9 cellular contexts compared by ENCODE assay signal in genomic region chr19:10501971-10502523, GRCh38. TPM values are rescaled to one million over a fixed set of nuclear protein-coding genes. Genes with fewer than 3 reads are reported as not detected.
DNase-seq lines count a peak whose midpoint lies in the region; ATAC-seq, FAIRE-seq and TF ChIP-seq lines count a peak whose summit lies in the region.
"Had no signal": no experiment of that assay in that cellular context is flagged by ENCODE, and none has a peak within 500 bp of the region (broad histone marks: within the 10 kb centered on the region; RNA-seq: fewer than 3 reads in every experiment).

No MANE protein-coding gene starts in this region.

- BruUV-seq in HepG2 (replicated peaks; lab: Mats Ljungman, UMichigan): TSS peak; percentile 71

- H3K27ac Mint-ChIP-seq in dendritic cell treated with granulocyte-macrophage colony-stimulating factor and Interleukin-4, amounts not matched to agents 40 ng/mL and 50 ng/mL, for 4 days: peak overlapping the region; percentile 94

- ATAC-seq in HepG2: peak; percentile 32

- H2AFZ ChIP-seq in Loucy (ENCODE audit: low read length) (peak overlapping the region; percentile 86), HepG2 (ENCODE audit: low read length) (no peak overlapping the region)

- no peak for TF ChIP-seq CTCF in Loucy (conservative IDR thresholded peaks at IDR 0.05; ENCODE audit: low read length)
- TF ChIP-seq CTCF in HepG2 (CRISPR knock-in tag; IDR thresholded peaks at IDR 0.05): peak; percentile 3; the same call in 1 of the 2 replicates

- H3K9ac ChIP-seq in Loucy (ENCODE audit: low read depth, low read length, poor library complexity, severe bottlenecking) (peak overlapping the region; percentile 99), HepG2 (ENCODE audit: insufficient read depth, low read depth, low read length) (peak overlapping the region; percentile 99)

- no peak; the same call in 1 of the 2 replicates for TF ChIP-seq RAD21 in HepG2 (CRISPR knock-in tag; IDR thresholded peaks at IDR 0.05)

- peaks cover 49% of the 10 kb centered on the region for H3K36me3 Mint-ChIP-seq in dendritic cell treated with granulocyte-macrophage colony-stimulating factor and Interleukin-4, amounts not matched to agents 40 ng/mL and 50 ng/mL, for 4 days (ENCODE audit: low read depth)

- FAIRE-seq in H54 (lab: Jason Lieb, UNC) (no peak), HepG2 (lab: Jason Lieb, UNC) (no peak)
- FAIRE-seq: G401.6 had no signal

- H3K4me1 Mint-ChIP-seq in dendritic cell treated with granulocyte-macrophage colony-stimulating factor and Interleukin-4, amounts not matched to agents 40 ng/mL and 50 ng/mL, for 4 days (ENCODE audit: low read depth): peaks cover 47% of the 10 kb centered on the region

- H3K79me2 ChIP-seq in Loucy (ENCODE audit: insufficient read depth, low read length) (peaks cover 68% of the 10 kb centered on the region), HepG2 (ENCODE audit: insufficient read depth, low read length) (peaks cover 42% of the 10 kb centered on the region)

- H3K27me3 Mint-ChIP-seq in dendritic cell treated with granulocyte-macrophage colony-stimulating factor and Interleukin-4, amounts not matched to agents 40 ng/mL and 50 ng/mL, for 4 days: no peaks in the 10 kb centered on the region

- H3K36me3 ChIP-seq in Loucy (ENCODE audit: insufficient read depth, low read length) (peaks cover 23% of the 10 kb centered on the region; the same call in 1 of the 2 replicates), HepG2 (replicated peaks in 1 of 2; ENCODE audit: control insufficient read depth in 1 of 2, insufficient read depth in 2 of 2, low read length in 2 of 2) (peaks cover 16 to 23% of the 10 kb centered on the region in 2 experiments)

- peak overlapping the region; percentile 84 for H3K4me3 Mint-ChIP-seq in dendritic cell treated with granulocyte-macrophage colony-stimulating factor and Interleukin-4, amounts not matched to agents 40 ng/mL and 50 ng/mL, for 4 days

- POLR2A ChIA-PET in HepG2 (lab: Yijun Ruan, JAX): interaction anchor here (1.0 kb wide), 1 partner anchor 8 kb away, joined by 5 read pairs; no protein-coding TSS in a partner anchor

- TF ChIP-seq POLR2A in H54 (IDR thresholded peaks at IDR 0.05; ENCODE audit: low read depth, low read length): peak; percentile 13; the same call in 1 of the 2 replicates
- TF ChIP-seq POLR2A in HepG2 (IDR thresholded peaks at IDR 0.05; ENCODE audit: insufficient read depth in 1 of 2, low read depth in 2 of 2, low read length in 2 of 2): peak in 1 of 2 experiments; percentile 3; a peak in 1 of 4 replicates

- H3F3A ChIP-seq in Loucy (ENCODE audit: low read depth): no peaks in the 10 kb centered on the region

- H3K9me2 ChIP-seq in Loucy (replicated peaks; ENCODE audit: low read depth, low read length): no peaks in the 10 kb centered on the region

- TF ChIP-seq EP300 in HepG2 (IDR thresholded peaks at IDR 0.05; ENCODE audit: low read depth in 2 of 2, low read length in 2 of 2) (no peak), HepG2 (CRISPR knock-in tag; IDR thresholded peaks at IDR 0.05; ENCODE audit: borderline replicate concordance) (no peak)

- peak in 2 of 3 experiments; percentile 85 to 89 for DNase-seq in NCI-H1417 (lab: John Stamatoyannopoulos, UW)
- no peak for DNase-seq in NCI-H1417 treated with DMSO at 0.1 percent for 48 hours (lab: John Stamatoyannopoulos, UW)
- DNase-seq in H54 (ENCODE audit: insufficient read length, low spot score): peak; percentile 61
- peak; percentile 21 for DNase-seq in activated CD4-positive, alpha-beta T cell treated with anti-CD3 and anti-CD28 coated beads for 1 hour
- peak; percentile 33 for DNase-seq in HepG2 (ENCODE audit: low spot score)
- DNase-seq in stimulated activated CD4-positive, alpha-beta T cell treated with anti-CD3 and anti-CD28 coated beads, Interleukin-4, amount 100 ng/mL, for 48 hours (ENCODE audit: low read depth in 2 of 2): peak; percentile 29 to 38

- H3K9me3 Mint-ChIP-seq in dendritic cell treated with granulocyte-macrophage colony-stimulating factor and Interleukin-4, amounts not matched to agents 40 ng/mL and 50 ng/mL, for 4 days: no peaks in the 10 kb centered on the region

- H3K4me1 ChIP-seq in Loucy (ENCODE audit: insufficient read depth, low read length, poor library complexity, severe bottlenecking) (peaks cover 44% of the 10 kb centered on the region), HepG2 (ENCODE audit: insufficient read depth, low read length) (peaks cover 51% of the 10 kb centered on the region)

- CTCF ChIA-PET in HepG2 (lab: Yijun Ruan, JAX; ENCODE audit: low intra/inter-chr PET ratio, low total read pairs): no interaction called here

- 9% methylated on average over 5 of the region's 35 CpGs for WGBS in HepG2 (ENCODE audit: low lambda C conversion rate)

- H3K4me3 ChIP-seq in Loucy (ENCODE audit: low read length, poor library complexity, severe bottlenecking) (peak overlapping the region; percentile 83), HepG2 (replicated peaks in 1 of 3; ENCODE audit: insufficient read depth in 1 of 3, low read depth in 2 of 3, low read length in 3 of 3) (peak overlapping the region; percentile 88 to 97 (median 94))

- peaks cover 6% of the 10 kb centered on the region for H3K27me3 ChIP-seq in Loucy (ENCODE audit: insufficient read depth, low read length, poor library complexity, severe bottlenecking)
- no peaks in the 10 kb centered on the region for H3K27me3 ChIP-seq in HepG2 (ENCODE audit: control insufficient read depth in 1 of 2, insufficient read depth in 2 of 2, low read length in 2 of 2)

- H3K4me2 ChIP-seq in Loucy (ENCODE audit: low read depth, low read length, poor library complexity, severe bottlenecking): peak overlapping the region; percentile 95
- H3K4me2 ChIP-seq in HepG2 (ENCODE audit: low read depth, low read length): peak overlapping the region; percentile 97

- H3K27ac ChIP-seq in HepG2 (ENCODE audit: extremely low read length, insufficient read depth, low read length): peak overlapping the region; percentile 97

- intact Hi-C loops in dendritic cell treated with granulocyte-macrophage colony-stimulating factor and Interleukin-4, amounts not matched to agents 40 ng/mL and 50 ng/mL, for 4 days (cut with micrococcal nuclease): loop anchor here (2.0 to 10.0 kb wide), 2 partner anchors 67 to 193 kb away; partner anchors contain the start of gene CDKN2D
- intact Hi-C loops in HepG2 (cut with micrococcal nuclease; ENCODE audit: unreplicated experiment): loop anchor here (2.0 kb wide), 1 partner anchor 15 kb away; no protein-coding TSS in a partner anchor

- no peaks in the 10 kb centered on the region for H3K9me3 ChIP-seq in Loucy (ENCODE audit: insufficient read depth, low read depth, low read length)
- H3K9me3 ChIP-seq in HepG2 (ENCODE audit: low read length): no peaks in the 10 kb centered on the region

- in situ Hi-C loops in HepG2 (cut with HindIII; ENCODE audit: extremely low pct_ligation_motif_present, low pct_unique_long_range_greater_than_20kb): no loop called here

- H4K20me1 ChIP-seq in Loucy (ENCODE audit: insufficient read depth, low read length, poor library complexity, severe bottlenecking): peaks cover 31% of the 10 kb centered on the region
- no peaks in the 10 kb centered on the region for H4K20me1 ChIP-seq in HepG2 (ENCODE audit: insufficient read depth, low read length)

RNA-seq across cellular contexts. Expression of gene KEAP1, which starts 1.1 kb away (rescaled TPM):
- 72.9 and 75.5 TPM in 2 replicates for total RNA-seq in HepG2 (2016; rRNA removed; fragmentation: Illumina TruSeq; extraction: Trizol)
- 37.8 and 38.2 TPM in 2 replicates for total RNA-seq in HepG2 (2016; cell fraction: cytosol; rRNA removed; fragmentation: Illumina TruSeq; extraction: Trizol; ENCODE audit: low read depth)
- 60.9 and 73.7 TPM in 2 replicates for total RNA-seq in HepG2 (2016; cell fraction: insoluble cytoplasmic fraction; rRNA removed; fragmentation: Illumina TruSeq; extraction: Trizol)
- total RNA-seq in HepG2 (2016; cell fraction: membrane; rRNA removed; fragmentation: Illumina TruSeq; extraction: Trizol): 75.5 and 78.9 TPM in 2 replicates
- total RNA-seq in HepG2 (2016; cell fraction: nucleus; rRNA removed; fragmentation: Illumina TruSeq; extraction: Trizol): 35.4 and 45.7 TPM in 2 replicates
- polyA plus RNA-seq in HepG2 (2011; rRNA removed): 56.7 and 72.4 TPM in 2 replicates
- polyA plus RNA-seq in HepG2 (2011; cell fraction: cytosol; rRNA removed): 40.4 and 55.8 TPM in 2 replicates
- 51.5 and 70.2 TPM in 2 replicates for polyA plus RNA-seq in HepG2 (2011; cell fraction: nucleus; rRNA removed)
- 46.5 and 50.3 TPM in 2 replicates for polyA plus RNA-seq in HepG2 (2012)
- polyA plus RNA-seq in HepG2 (2016; cell fraction: cytosol; fragmentation: Illumina TruSeq; extraction: Trizol; ENCODE audit: low read depth): 24.3 and 29.7 TPM in 2 replicates
- 71.7 and 84.0 TPM in 2 replicates for polyA plus RNA-seq in HepG2 (2016; cell fraction: insoluble cytoplasmic fraction; fragmentation: Illumina TruSeq; extraction: Trizol; ENCODE audit: low read depth)
- 56.3 and 60.2 TPM in 2 replicates for polyA plus RNA-seq in HepG2 (2016; cell fraction: membrane; fragmentation: Illumina TruSeq; extraction: Trizol; ENCODE audit: low read depth)
- 62.2 and 71.4 TPM in 2 replicates for polyA plus RNA-seq in HepG2 (2016; cell fraction: nucleus; fragmentation: Illumina TruSeq; extraction: Trizol; ENCODE audit: insufficient read depth, low read depth)
- 113 and 248 TPM in 2 replicates for polyA minus RNA-seq in HepG2 (2011; rRNA and poly(A)+ RNA removed; ENCODE audit: low replicate concordance)
- polyA minus RNA-seq in HepG2 (2011; cell fraction: cytosol; rRNA and poly(A)+ RNA removed): 40.0 and 43.1 TPM in 2 replicates
- 24.3 and 29.7 TPM in 2 replicates for polyA minus RNA-seq in HepG2 (2011; cell fraction: nucleus; rRNA and poly(A)+ RNA removed)

RNA-seq across cellular contexts. Expression of gene S1PR5, which starts 15.2 kb away (rescaled TPM):
- not detected in 2 replicates for total RNA-seq in HepG2 (2016; rRNA removed; fragmentation: Illumina TruSeq; extraction: Trizol)
- not detected in 2 replicates for total RNA-seq in HepG2 (2016; cell fraction: cytosol; rRNA removed; fragmentation: Illumina TruSeq; extraction: Trizol; ENCODE audit: low read depth)
- total RNA-seq in HepG2 (2016; cell fraction: insoluble cytoplasmic fraction; rRNA removed; fragmentation: Illumina TruSeq; extraction: Trizol): 0.09 TPM in 1 of 2 replicates, not detected in the other
- total RNA-seq in HepG2 (2016; cell fraction: membrane; rRNA removed; fragmentation: Illumina TruSeq; extraction: Trizol): not detected in 2 replicates
- total RNA-seq in HepG2 (2016; cell fraction: nucleus; rRNA removed; fragmentation: Illumina TruSeq; extraction: Trizol): not detected in 2 replicates
- polyA plus RNA-seq in HepG2 (2011; rRNA removed): 0.04 TPM in 1 of 2 replicates, not detected in the other
- polyA plus RNA-seq in HepG2 (2011; cell fraction: cytosol; rRNA removed): 0.04 TPM in 1 of 2 replicates, not detected in the other
- not detected in 2 replicates for polyA plus RNA-seq in HepG2 (2011; cell fraction: nucleus; rRNA removed)
- polyA plus RNA-seq in HepG2 (2012): not detected in 2 replicates
- not detected in 2 replicates for polyA plus RNA-seq in HepG2 (2016; cell fraction: cytosol; fragmentation: Illumina TruSeq; extraction: Trizol; ENCODE audit: low read depth)
- not detected in 2 replicates for polyA plus RNA-seq in HepG2 (2016; cell fraction: insoluble cytoplasmic fraction; fragmentation: Illumina TruSeq; extraction: Trizol; ENCODE audit: low read depth)
- polyA plus RNA-seq in HepG2 (2016; cell fraction: membrane; fragmentation: Illumina TruSeq; extraction: Trizol; ENCODE audit: low read depth): not detected in 2 replicates
- polyA plus RNA-seq in HepG2 (2016; cell fraction: nucleus; fragmentation: Illumina TruSeq; extraction: Trizol; ENCODE audit: insufficient read depth, low read depth): not detected in 2 replicates
- polyA minus RNA-seq in HepG2 (2011; rRNA and poly(A)+ RNA removed; ENCODE audit: low replicate concordance): 0.72 TPM in 1 of 2 replicates, not detected in the other
- polyA minus RNA-seq in HepG2 (2011; cell fraction: cytosol; rRNA and poly(A)+ RNA removed): not detected in 2 replicates
- not detected in 2 replicates for polyA minus RNA-seq in HepG2 (2011; cell fraction: nucleus; rRNA and poly(A)+ RNA removed)

RNA-seq across cellular contexts. Expression of gene ATG4D, which starts 41.7 kb away (rescaled TPM):
- 9.3 and 19.0 TPM in 2 replicates for total RNA-seq in HepG2 (2016; rRNA removed; fragmentation: Illumina TruSeq; extraction: Trizol)
- 20.9 and 26.1 TPM in 2 replicates for total RNA-seq in HepG2 (2016; cell fraction: cytosol; rRNA removed; fragmentation: Illumina TruSeq; extraction: Trizol; ENCODE audit: low read depth)
- 8.3 and 18.7 TPM in 2 replicates for total RNA-seq in HepG2 (2016; cell fraction: insoluble cytoplasmic fraction; rRNA removed; fragmentation: Illumina TruSeq; extraction: Trizol)
- total RNA-seq in HepG2 (2016; cell fraction: membrane; rRNA removed; fragmentation: Illumina TruSeq; extraction: Trizol): 35.4 and 38.3 TPM in 2 replicates
- total RNA-seq in HepG2 (2016; cell fraction: nucleus; rRNA removed; fragmentation: Illumina TruSeq; extraction: Trizol): 17.2 TPM in 2 replicates
- polyA plus RNA-seq in HepG2 (2011; rRNA removed): 17.8 and 22.9 TPM in 2 replicates
- 16.1 and 23.3 TPM in 2 replicates for polyA plus RNA-seq in HepG2 (2011; cell fraction: cytosol; rRNA removed)
- polyA plus RNA-seq in HepG2 (2011; cell fraction: nucleus; rRNA removed): 60.1 and 73.0 TPM in 2 replicates
- polyA plus RNA-seq in HepG2 (2012): 16.8 and 18.5 TPM in 2 replicates
- polyA plus RNA-seq in HepG2 (2016; cell fraction: cytosol; fragmentation: Illumina TruSeq; extraction: Trizol; ENCODE audit: low read depth): 22.2 and 28.5 TPM in 2 replicates
- 11.1 and 14.6 TPM in 2 replicates for polyA plus RNA-seq in HepG2 (2016; cell fraction: insoluble cytoplasmic fraction; fragmentation: Illumina TruSeq; extraction: Trizol; ENCODE audit: low read depth)
- 29.9 and 35.4 TPM in 2 replicates for polyA plus RNA-seq in HepG2 (2016; cell fraction: membrane; fragmentation: Illumina TruSeq; extraction: Trizol; ENCODE audit: low read depth)
- 35.0 and 45.7 TPM in 2 replicates for polyA plus RNA-seq in HepG2 (2016; cell fraction: nucleus; fragmentation: Illumina TruSeq; extraction: Trizol; ENCODE audit: insufficient read depth, low read depth)
- 33.4 and 51.6 TPM in 2 replicates for polyA minus RNA-seq in HepG2 (2011; rRNA and poly(A)+ RNA removed; ENCODE audit: low replicate concordance)
- polyA minus RNA-seq in HepG2 (2011; cell fraction: cytosol; rRNA and poly(A)+ RNA removed): 18.5 and 22.9 TPM in 2 replicates
- polyA minus RNA-seq in HepG2 (2011; cell fraction: nucleus; rRNA and poly(A)+ RNA removed): 13.3 and 16.9 TPM in 2 replicates
